In the genomic region with DNA sequence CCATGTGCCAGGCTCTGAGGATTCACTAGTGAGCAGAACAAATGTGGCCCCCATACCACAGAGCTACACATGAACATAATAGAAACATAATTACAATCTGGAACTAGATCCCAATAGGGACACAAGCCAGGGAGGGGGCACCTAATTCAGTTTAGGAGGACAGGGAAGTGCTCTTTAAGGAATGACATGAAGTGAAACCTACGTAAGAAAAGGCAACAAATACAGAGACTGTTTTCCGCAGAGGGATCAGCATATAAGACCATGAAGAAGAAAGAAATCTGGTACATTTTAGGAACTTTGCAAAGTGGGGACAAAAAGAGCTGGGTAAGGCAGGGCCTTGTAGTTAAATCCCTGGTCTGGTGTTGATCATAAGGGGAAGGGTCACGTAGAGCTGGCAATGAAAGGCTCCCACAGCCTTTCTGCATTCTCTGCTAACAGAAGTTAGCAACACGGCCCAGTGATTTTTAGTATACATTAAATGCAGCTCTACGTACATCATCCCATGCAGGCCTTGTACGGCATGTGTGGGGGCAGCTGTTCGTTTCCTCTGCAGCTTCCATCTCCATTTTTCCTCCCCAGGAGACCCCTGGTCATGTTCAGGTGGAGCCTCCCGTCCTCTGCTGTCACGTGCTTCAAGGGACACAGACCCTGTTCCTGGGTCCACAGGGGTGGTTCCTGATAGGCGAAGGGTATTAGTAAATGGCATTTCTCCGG, we compare ENCODE assay signal across 16 cellular contexts. TPM values are rescaled to one million over a fixed set of nuclear protein-coding genes. Genes with fewer than 3 reads are reported as not detected.
DNase-seq lines count a peak whose midpoint lies in the region; ATAC-seq, FAIRE-seq and TF ChIP-seq lines count a peak whose summit lies in the region.
"Had no signal": no experiment of that assay in that cellular context is flagged by ENCODE, and none has a peak within 500 bp of the region (broad histone marks: within the 10 kb centered on the region; RNA-seq: fewer than 3 reads in every experiment).

No MANE protein-coding gene starts in this region.

- CTCF ChIA-PET in GM12878 (lab: Yijun Ruan, JAX) = interaction anchor here (0.5 to 1.6 kb wide), 6 partner anchors 12 to 285 kb away, joined by 3 to 5 read pairs (median 3); no protein-coding TSS in a partner anchor

- DNase-seq in T-helper 2 cell treated with Interferon-gamma antibody and Interleukin-4, amounts not matched to agents 5 μg/mL and 100 μg/mL, for 36 hours (ENCODE audit: low spot score) = no peak
- no peak for DNase-seq in T-helper 2 cell
- no peak for DNase-seq in GM12878 (ENCODE audit: low read depth, low spot score)
- no peak for DNase-seq in AG08396 (ENCODE audit: low spot score)
- DNase-seq in effector CD8-positive, alpha-beta T cell (lab: John Stamatoyannopoulos, UW) = no peak
- DNase-seq: activated CD4-positive, CD25-positive, alpha-beta regulatory T cell; DMS79; NCI-H69; SJCRH30 had no signal

- ATAC-seq in GM12878 (no peak), HG02885 (IDR thresholded peaks at IDR 0.05; ENCODE audit: poor library complexity, unreplicated experiment) (no peak)
- ATAC-seq: A549 had no signal

- peak overlapping the region; percentile 85 for H3K27ac Mint-ChIP-seq in T-helper 2 cell treated with Interferon-gamma antibody and Interleukin-4, amounts not matched to agents 5 μg/mL and 100 μg/mL, for 36 hours
- H3K27ac Mint-ChIP-seq in IgD-negative memory B cell = peak overlapping the region in 2 of 3 donors; percentile 70 to 96

- H3K9me3 ChIP-seq in GM12878 (replicated peaks; ENCODE audit: control insufficient read depth, insufficient read depth, low read length) = no peaks in the 10 kb centered on the region
- H3K9me3 ChIP-seq: A549, right atrium auricular region had no signal

- peaks cover 3% of the 10 kb centered on the region for H3K79me2 ChIP-seq in GM12878 (ENCODE audit: control insufficient read depth, insufficient read depth, low read length)

- RAD21 ChIA-PET in GM12878 (lab: Charles Lee; ENCODE audit: unreplicated experiment) = interaction anchor here (0.9 to 1.8 kb wide), 2 partner anchors 25 to 27 kb away, joined by 3 to 6 read pairs; a partner anchor contains a TSS

- H2AFZ ChIP-seq in GM12878 (ENCODE audit: control insufficient read depth, low read depth, low read length) = peak overlapping the region; percentile 95

- BruUV-seq in GM12878 (replicated peaks; lab: Mats Ljungman, UMichigan) = TSS peak; percentile 82

- H3K4me1 Mint-ChIP-seq in T-helper 2 cell treated with Interferon-gamma antibody and Interleukin-4, amounts not matched to agents 5 μg/mL and 100 μg/mL, for 36 hours (ENCODE audit: low read depth) = peaks cover 20% of the 10 kb centered on the region
- peaks cover 14 to 29% (median 23%) of the 10 kb centered on the region in 3 donors for H3K4me1 Mint-ChIP-seq in IgD-negative memory B cell

- TF ChIP-seq RAD21 in GM12878 (IDR thresholded peaks at IDR 0.05; ENCODE audit: insufficient read depth, low read depth, low read length) = no peak

- SMC1A ChIA-PET in GM12878 (lab: Charles Lee; ENCODE audit: uncharacterized antibody, unreplicated experiment) = interaction anchor here (1.1 to 1.8 kb wide), 6 partner anchors 12 to 75 kb away, joined by 3 to 8 read pairs (median 4); no protein-coding TSS in a partner anchor

- peaks cover 2% of the 10 kb centered on the region for H3K36me3 Mint-ChIP-seq in T-helper 2 cell treated with Interferon-gamma antibody and Interleukin-4, amounts not matched to agents 5 μg/mL and 100 μg/mL, for 36 hours (ENCODE audit: low read depth)
- H3K36me3 Mint-ChIP-seq in IgD-negative memory B cell = peaks cover 8% of the 10 kb centered on the region

- peaks cover 3% of the 10 kb centered on the region for H3K27me3 Mint-ChIP-seq in T-helper 2 cell treated with Interferon-gamma antibody and Interleukin-4, amounts not matched to agents 5 μg/mL and 100 μg/mL, for 36 hours (ENCODE audit: low read depth)
- H3K27me3 Mint-ChIP-seq in IgD-negative memory B cell = peaks cover 1% of the 10 kb centered on the region

- 21% methylated on average over 11 of the region's 11 CpGs for WGBS in GM12878 (ENCODE audit: insufficient coverage, insufficient replicate concordance, low lambda C conversion rate, missing lambda C conversion rate)

- H3K4me2 ChIP-seq in GM12878 (ENCODE audit: control insufficient read depth, insufficient read depth) = peak overlapping the region; percentile 91
- H3K4me2 ChIP-seq: A549 had no signal

- H4K20me1 ChIP-seq in GM12878 (ENCODE audit: control insufficient read depth, insufficient read depth) = no peaks in the 10 kb centered on the region

- in situ Hi-C loops in GM12878 (cut with MboI) = no loop called here

- TF ChIP-seq EP300 in GM12878 (IDR thresholded peaks at IDR 0.05; ENCODE audit: borderline replicate concordance in 1 of 2, control insufficient read depth in 1 of 2, low read depth in 2 of 2, low read length in 2 of 2) = no peak

- TF ChIP-seq POLR2A in GM12878 (IDR thresholded peaks at IDR 0.05; ENCODE audit: low read depth, low read length) = no peak

- H3K9ac ChIP-seq in GM12878 (ENCODE audit: control insufficient read depth, insufficient read depth, low read length) = peak overlapping the region; percentile 66

- no peak for TF ChIP-seq CTCF in GM12878 (IDR thresholded peaks at IDR 0.05 in 2 of 3, conservative IDR thresholded peaks at IDR 0.05 in 1 of 3; ENCODE audit: control insufficient read depth in 2 of 3, extremely low read depth in 1 of 3, insufficient read depth in 1 of 3, low read depth in 3 of 3, low read length in 3 of 3)

- H3K27ac ChIP-seq in GM12878 (ENCODE audit: control insufficient read depth, insufficient read depth) (peak overlapping the region; percentile 83), skin epidermis (peak overlapping the region in 12 of 21 experiments; percentile 19 to 84 (median 61))
- H3K27ac ChIP-seq: A549, right atrium auricular region, SJCRH30 had no signal

- H3K4me3 Mint-ChIP-seq in T-helper 2 cell treated with Interferon-gamma antibody and Interleukin-4, amounts not matched to agents 5 μg/mL and 100 μg/mL, for 36 hours = peak overlapping the region; percentile 74
- peak overlapping the region; percentile 91 to 99 (median 96) for H3K4me3 Mint-ChIP-seq in IgD-negative memory B cell

- no peaks in the 10 kb centered on the region for H3K9me3 Mint-ChIP-seq in T-helper 2 cell treated with Interferon-gamma antibody and Interleukin-4, amounts not matched to agents 5 μg/mL and 100 μg/mL, for 36 hours
- H3K9me3 Mint-ChIP-seq in IgD-negative memory B cell = no peaks in the 10 kb centered on the region

- no peaks in the 10 kb centered on the region for H3K27me3 ChIP-seq in GM12878 (replicated peaks in 1 of 2; ENCODE audit: control insufficient read depth in 2 of 2, insufficient read depth in 2 of 2, low read length in 1 of 2)
- H3K27me3 ChIP-seq: right atrium auricular region had no signal

- H3K4me1 ChIP-seq in GM12878 (ENCODE audit: control insufficient read depth, insufficient read depth, low read length) = peaks cover 15% of the 10 kb centered on the region

- peak overlapping the region; percentile 66 for H3K4me3 ChIP-seq in GM12878
- H3K4me3 ChIP-seq in skin epidermis = peak overlapping the region in 4 of 7 experiments; percentile 5 to 32 (median 22)
- H3K4me3 ChIP-seq: A549, SJCRH30 had no signal

- intact Hi-C loops in GM12878 (cut with micrococcal nuclease; ENCODE audit: unreplicated experiment) = no loop called here

- no peaks in the 10 kb centered on the region for H3K36me3 ChIP-seq in GM12878 (ENCODE audit: control insufficient read depth in 2 of 2, insufficient read depth in 2 of 2, low read length in 1 of 2)
- H3K36me3 ChIP-seq: right atrium auricular region, SJCRH30 had no signal

- POLR2A ChIA-PET in GM12878 (lab: Charles Lee) = interaction anchor here (0.5 to 0.8 kb wide), 3 partner anchors 27 to 191 kb away, joined by 3 to 5 read pairs (median 3); a partner anchor contains a TSS

- no peak for FAIRE-seq in GM12878 (lab: Jason Lieb, UNC)
- FAIRE-seq: A549, colon, H54 had no signal

TF ChIP-seq in GM12878, 131 proteins besides CTCF, POLR2A, EP300 and RAD21:
- TF ChIP-seq BMI1 (IDR thresholded peaks at IDR 0.05; ENCODE audit: borderline replicate concordance) (no peak), EZH2 (IDR thresholded peaks at IDR 0.05; ENCODE audit: borderline replicate concordance, control insufficient read depth, low read depth, low read length) (no peak), IKZF1 (conservative IDR thresholded peaks at IDR 0.05) (no peak), HCFC1 (IDR thresholded peaks at IDR 0.05; ENCODE audit: low read length) (no peak)
- TF ChIP-seq, protein P1, sequence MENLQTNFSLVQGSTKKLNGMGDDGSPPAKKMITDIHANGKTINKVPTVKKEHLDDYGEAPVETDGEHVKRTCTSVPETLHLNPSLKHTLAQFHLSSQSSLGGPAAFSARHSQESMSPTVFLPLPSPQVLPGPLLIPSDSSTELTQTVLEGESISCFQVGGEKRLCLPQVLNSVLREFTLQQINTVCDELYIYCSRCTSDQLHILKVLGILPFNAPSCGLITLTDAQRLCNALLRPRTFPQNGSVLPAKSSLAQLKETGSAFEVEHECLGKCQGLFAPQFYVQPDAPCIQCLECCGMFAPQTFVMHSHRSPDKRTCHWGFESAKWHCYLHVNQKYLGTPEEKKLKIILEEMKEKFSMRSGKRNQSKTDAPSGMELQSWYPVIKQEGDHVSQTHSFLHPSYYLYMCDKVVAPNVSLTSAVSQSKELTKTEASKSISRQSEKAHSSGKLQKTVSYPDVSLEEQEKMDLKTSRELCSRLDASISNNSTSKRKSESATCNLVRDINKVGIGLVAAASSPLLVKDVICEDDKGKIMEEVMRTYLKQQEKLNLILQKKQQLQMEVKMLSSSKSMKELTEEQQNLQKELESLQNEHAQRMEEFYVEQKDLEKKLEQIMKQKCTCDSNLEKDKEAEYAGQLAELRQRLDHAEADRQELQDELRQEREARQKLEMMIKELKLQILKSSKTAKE (IDR thresholded peaks at IDR 0.05; ENCODE audit: low read depth, poor library complexity, severe bottlenecking) = no peak

RNA-seq across cellular contexts. Expression of a gene that starts 26.8 kb away (rescaled TPM):
- polyA plus RNA-seq in IgD-negative memory B cell = 2.5 TPM
- 28.5 and 29.1 TPM in 2 replicates for total RNA-seq in GM12878 (2013; cell fraction: nucleolus; rRNA removed)
- 6.7 and 8.0 TPM in 2 replicates for total RNA-seq in GM12878 (2014; rRNA removed)
- 10.0 and 10.6 TPM in 2 replicates for total RNA-seq in GM12878 (2014; rRNA removed; fragmentation: Illumina TruSeq; extraction: Trizol)
- total RNA-seq in GM12878 (2021) = 13.4 and 14.1 TPM in 2 replicates
- polyA plus RNA-seq in GM12878 (2011; ENCODE audit: low read depth) = 3.9 TPM
- polyA plus RNA-seq in GM12878 (2011; rRNA removed) = 10.2 and 17.7 TPM in 2 replicates
- 4.4 and 4.7 TPM in 2 replicates for polyA plus RNA-seq in GM12878 (2011; cell fraction: cytosol; rRNA removed)
- 8.1 and 8.6 TPM in 2 replicates for polyA plus RNA-seq in GM12878 (2011; cell fraction: nucleus; rRNA removed)
- polyA plus RNA-seq in GM12878 (2012) = 6.2 and 7.7 TPM in 2 replicates
- polyA plus RNA-seq in GM12878 (2014; fragmentation: Illumina TruSeq; extraction: Trizol) = 7.4 and 8.7 TPM in 2 replicates
- 1 to 10 TPM; 3.5 to 4.0 TPM for polyA plus RNA-seq in GM12878 (2014; fragmentation: Nextera tagmentation; extraction: Ambion mirVana)
- 4.3 and 4.5 TPM in 2 replicates for polyA plus RNA-seq in GM12878 (2014; rRNA removed)
- polyA plus RNA-seq in GM12878 (2016; fragmentation: Nextera tagmentation; extraction: Ambion mirVana) = 10 to 100 TPM; 11.8 to 13.9 TPM
- polyA minus RNA-seq in GM12878 (2011; rRNA and poly(A)+ RNA removed) = 13.4 and 16.5 TPM in 2 replicates
- polyA minus RNA-seq in GM12878 (2011; cell fraction: cytosol; rRNA and poly(A)+ RNA removed) = 9.1 and 9.9 TPM in 2 replicates
- polyA minus RNA-seq in GM12878 (2011; cell fraction: nucleus; rRNA and poly(A)+ RNA removed) = 16.4 and 21.0 TPM in 2 replicates
